7 cellular contexts compared by ENCODE assay signal in the genomic region with DNA sequence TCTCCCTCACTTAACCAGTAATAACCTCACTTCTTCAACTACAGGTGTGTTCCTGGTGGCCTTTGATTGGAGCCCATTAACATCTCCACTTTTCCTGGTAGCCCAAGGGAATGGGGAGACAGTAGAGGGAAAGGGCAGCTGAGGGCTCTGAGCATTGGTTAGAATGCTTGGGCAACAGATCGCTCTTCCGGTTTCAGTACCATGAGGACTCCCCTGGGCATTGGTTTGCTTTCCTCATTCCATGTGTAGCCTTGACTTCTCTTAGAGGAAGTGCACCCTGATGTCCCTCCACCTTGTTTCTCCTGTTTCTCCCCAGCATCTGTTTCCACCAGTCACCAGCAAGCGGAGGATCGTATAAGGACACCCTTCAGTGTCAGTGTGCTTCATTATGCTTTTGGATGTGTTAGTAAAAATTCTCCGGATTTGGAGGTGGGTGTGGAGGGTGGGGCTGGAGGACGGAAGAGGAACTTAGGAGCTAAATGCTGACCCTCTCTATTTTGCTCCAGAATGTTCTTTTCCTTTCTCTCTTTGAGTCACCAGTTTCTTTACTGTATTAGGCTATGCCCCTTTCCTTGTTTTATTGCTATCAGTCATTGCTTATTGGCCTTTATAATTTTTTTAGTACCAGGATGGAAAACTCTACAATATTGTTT. TPM values are rescaled to one million over a fixed set of nuclear protein-coding genes. Genes with fewer than 3 reads are reported as not detected.
DNase-seq lines count a peak whose midpoint lies in the region; ATAC-seq and TF ChIP-seq lines count a peak whose summit lies in the region.
"Not testable (repeated sequence)": the region's sequence is repeated elsewhere in the genome, so short reads cannot be mapped to it uniquely, and the experiment has no call there.

No MANE protein-coding gene starts in this region.

- peak overlapping the region in 8 of 11 experiments; percentile 43 to 98 (median 92); a peak in 11 of 22 replicates for H3K27ac ChIP-seq in BLaER1 treated with 17β-estradiol and CSF1 and Interleukin-3, amounts not matched to agents 10 nM and 100 nM
- H3K27ac ChIP-seq in gastroesophageal sphincter; right cardiac atrium (ENCODE audit: low read length); right lobe of liver: not testable (repeated sequence)
- H3K27ac ChIP-seq in heart left ventricle = peak overlapping the region in 1 of 12 donors; percentile 66

- intact Hi-C loops in Calu3 (cut with micrococcal nuclease; ENCODE audit: unreplicated experiment) = not testable (repeated sequence)
- intact Hi-C loops in heart left ventricle (cut with DNase I) (loop anchor here in 2 of 10 donors (5.0 kb wide), 1 partner anchor 250 kb away; no protein-coding TSS in a partner anchor), right cardiac atrium (cut with DNase I) (loop anchor here in 1 of 4 donors (5.0 kb wide), 1 partner anchor 185 kb away; no protein-coding TSS in a partner anchor), right lobe of liver (cut with DNase I) (loop anchor here in 1 of 2 donors (5.0 kb wide), 1 partner anchor 180 kb away; no protein-coding TSS in a partner anchor)

- WGBS in gastroesophageal sphincter (ENCODE audit: low coverage in 1 of 2), 2 donors = 76 to 78% methylated on average over 5 to 6 of the region's 6 CpGs
- WGBS in heart left ventricle, 4 donors = 74 to 81% (median 78%) methylated on average over 6 of the region's 6 CpGs
- 73% methylated on average over 6 of the region's 6 CpGs for WGBS in right cardiac atrium
- 82% methylated on average over 6 of the region's 6 CpGs for WGBS in right lobe of liver (ENCODE audit: insufficient coverage, low coverage, low lambda C conversion rate, missing lambda C conversion rate)

- H3K9me3 ChIP-seq in BLaER1 treated with 17β-estradiol and CSF1 and Interleukin-3, amounts not matched to agents 10 nM and 100 nM (replicated peaks in 1 of 11) = peaks cover 0 to 18% (median 6%) of the 10 kb centered on the region in 11 experiments; a peak in 10 of 22 replicates
- H3K9me3 ChIP-seq in gastroesophageal sphincter; heart left ventricle; right cardiac atrium (ENCODE audit: control insufficient read depth, low read length); right lobe of liver: not testable (repeated sequence)

- H3K27me3 ChIP-seq in BLaER1 treated with 17β-estradiol and CSF1 and Interleukin-3, amounts not matched to agents 10 nM and 100 nM; gastroesophageal sphincter; heart left ventricle; right cardiac atrium (ENCODE audit: control insufficient read depth, insufficient read depth); right lobe of liver: not testable (repeated sequence)

- not testable (repeated sequence) for H3K4me1 Mint-ChIP-seq in Calu3 (ENCODE audit: low read depth, unreplicated experiment)

- H3K36me3 ChIP-seq in BLaER1 treated with 17β-estradiol and CSF1 and Interleukin-3, amounts not matched to agents 10 nM and 100 nM; gastroesophageal sphincter; heart left ventricle; right lobe of liver: not testable (repeated sequence)

- H3K9ac ChIP-seq in BLaER1 treated with 17β-estradiol and CSF1 and Interleukin-3, amounts not matched to agents 10 nM and 100 nM = peak overlapping the region in 3 of 11 experiments; percentile 2 to 59 (median 45); a peak in 3 of 22 replicates

- CTCF ChIA-PET in Calu3 (lab: Charles Lee) = not testable (repeated sequence)

- not testable (repeated sequence) for H3K4me3 Mint-ChIP-seq in Calu3 (ENCODE audit: low read depth, unreplicated experiment)

- DNase-seq in Calu3, heart left ventricle, right cardiac atrium, right lobe of liver: not testable (repeated sequence)
- DNase-seq in pons (ENCODE audit: low spot score) = peak; percentile 14

- H3K4me1 ChIP-seq in BLaER1 treated with 17β-estradiol and CSF1 and Interleukin-3, amounts not matched to agents 10 nM and 100 nM = peaks cover 17 to 48% (median 37%) of the 10 kb centered on the region in 10 experiments
- H3K4me1 ChIP-seq in gastroesophageal sphincter; heart left ventricle; right cardiac atrium (ENCODE audit: control insufficient read depth, insufficient read depth, low read length); right lobe of liver: not testable (repeated sequence)

- ATAC-seq in gastroesophageal sphincter = peak; percentile 42
- ATAC-seq in heart left ventricle = peak in 3 of 4 donors; percentile 52 to 64 (median 60)
- peak; percentile 28 to 31 for ATAC-seq in right cardiac atrium
- peak; percentile 31 to 56 (median 44) for ATAC-seq in right lobe of liver

- H3K27me3 Mint-ChIP-seq in Calu3 (ENCODE audit: unreplicated experiment) = not testable (repeated sequence)

- not testable (repeated sequence) for H3K9me3 Mint-ChIP-seq in Calu3 (ENCODE audit: low read depth, unreplicated experiment)

- H3K27ac Mint-ChIP-seq in Calu3 (ENCODE audit: unreplicated experiment) = peak overlapping the region; percentile 6

- not testable (repeated sequence) for H3K4me3 ChIP-seq in BLaER1 treated with 17β-estradiol and CSF1 and Interleukin-3, amounts not matched to agents 10 nM and 100 nM; gastroesophageal sphincter; heart left ventricle; right cardiac atrium (ENCODE audit: low read length); right lobe of liver

- not testable (repeated sequence) for H4K20me1 ChIP-seq in BLaER1 treated with 17β-estradiol and CSF1 and Interleukin-3, amounts not matched to agents 10 nM and 100 nM

- TF ChIP-seq POLR2A in gastroesophageal sphincter (IDR thresholded peaks at IDR 0.05); heart left ventricle (IDR thresholded peaks at IDR 0.05); right lobe of liver (IDR thresholded peaks at IDR 0.05): not testable (repeated sequence)

- not testable (repeated sequence) for BruUV-seq in Calu3 (replicated peaks; lab: Mats Ljungman, UMichigan)

- not testable (repeated sequence) for TF ChIP-seq CTCF in Calu3 (IDR thresholded peaks at IDR 0.05; ENCODE audit: unreplicated experiment); gastroesophageal sphincter (IDR thresholded peaks at IDR 0.05); heart left ventricle (IDR thresholded peaks at IDR 0.05); right lobe of liver (IDR thresholded peaks at IDR 0.05)

- not testable (repeated sequence) for TF ChIP-seq EP300 in gastroesophageal sphincter (IDR thresholded peaks at IDR 0.05)

- H3K4me2 ChIP-seq in BLaER1 treated with 17β-estradiol and CSF1 and Interleukin-3, amounts not matched to agents 10 nM and 100 nM = peak overlapping the region in 8 of 11 experiments; percentile 10 to 80 (median 58); a peak in 12 of 22 replicates

- H3K36me3 Mint-ChIP-seq in Calu3 (ENCODE audit: insufficient read depth, unreplicated experiment) = not testable (repeated sequence)

RNA-seq across cellular contexts. Expression of gene ZNG1B, which starts 50.6 kb away (rescaled TPM):
- 45.0 and 49.7 TPM in 2 replicates for total RNA-seq in Calu3 (2022)
- 10 to 100 TPM; 20.8 to 49.2 (median 36.7) TPM for total RNA-seq in gastroesophageal sphincter
- total RNA-seq in heart left ventricle = 10 to 100 TPM; 14.1 to 38.8 (median 31.5) TPM
- polyA plus RNA-seq in heart left ventricle = 10 to 100 TPM; 27.0 to 58.8 TPM
- total RNA-seq in right cardiac atrium = 10 to 100 TPM; 26.1 to 29.1 (median 26.7) TPM
- polyA plus RNA-seq in right cardiac atrium = 24.0 TPM
- 10 to 100 TPM; 10.8 to 16.4 (median 13.3) TPM for total RNA-seq in right lobe of liver
